8 cellular contexts compared by ENCODE assay signal in the genomic region with DNA sequence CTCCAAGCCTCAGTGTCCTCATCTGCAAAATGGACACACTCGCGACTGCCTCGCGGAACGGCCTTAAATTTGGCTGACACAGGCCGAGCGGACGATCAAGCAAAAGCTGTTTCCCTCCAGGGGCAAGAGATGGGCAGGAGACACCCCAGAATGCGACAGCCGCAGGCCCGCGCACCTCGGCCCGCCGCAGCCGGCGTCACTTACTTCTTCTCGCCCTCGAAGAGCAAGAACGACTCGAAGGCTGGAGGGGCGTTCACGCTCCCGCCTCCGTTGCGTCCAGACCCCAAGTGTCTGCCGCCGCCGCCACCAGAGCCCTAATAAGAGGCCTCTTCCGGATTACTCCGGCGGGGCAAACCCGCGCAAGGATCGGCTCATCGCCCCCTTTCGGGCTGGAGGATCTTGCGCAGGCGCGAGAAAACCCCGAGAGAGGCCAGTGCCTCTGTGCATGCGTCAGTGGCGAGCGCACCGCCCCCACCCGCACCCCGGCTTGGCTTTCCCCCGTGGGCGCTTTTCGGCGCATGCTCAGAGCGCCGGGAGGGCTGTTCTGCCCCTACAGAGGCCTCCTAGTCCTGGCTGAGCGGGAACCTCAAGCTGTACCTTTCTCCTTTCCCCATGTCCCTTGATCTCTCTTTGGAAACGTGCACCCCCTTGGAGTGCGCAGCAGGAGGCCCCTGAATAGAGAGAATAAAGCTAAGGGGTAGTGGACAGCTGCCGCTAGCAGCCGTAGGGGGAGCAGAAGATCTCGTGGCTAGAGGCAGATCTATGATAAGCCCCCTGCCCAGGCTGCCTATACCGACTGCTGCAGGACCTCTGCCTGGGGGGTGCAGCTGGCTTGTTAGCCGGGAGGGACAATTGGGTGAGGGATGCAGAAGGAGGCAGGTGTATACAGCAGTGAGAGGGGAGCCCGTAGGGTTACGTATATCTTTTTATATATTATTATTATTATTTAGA. TPM values are rescaled to one million over a fixed set of nuclear protein-coding genes. Genes with fewer than 3 reads are reported as not detected.
A peak's percentile ranks its signal among the peaks of the same experiment; 100 is the strongest.
DNase-seq lines count a peak whose midpoint lies in the region; ATAC-seq and TF ChIP-seq lines count a peak whose summit lies in the region.
"Not testable (repeated sequence)": the region's sequence is repeated elsewhere in the genome, so short reads cannot be mapped to it uniquely, and the experiment has no call there.

No MANE protein-coding gene starts in this region.

- TF ChIP-seq CTCF in ascending aorta (IDR thresholded peaks at IDR 0.05) (peak; percentile 45 to 72 (median 68)), vagina (IDR thresholded peaks at IDR 0.05) (peak; percentile 41 to 46 (median 45))

- TF ChIP-seq POLR2A in GM18505 (IDR thresholded peaks at IDR 0.05; ENCODE audit: borderline replicate concordance, extremely low read depth, insufficient read depth, insufficient read length) (peak; percentile 63), vagina (IDR thresholded peaks at IDR 0.05) (peak in 1 of 2 donors; percentile 4)

- intact Hi-C loops in ascending aorta (cut with DNase I), result loop anchor here (1.0 kb wide), 1 partner anchor 182 kb away; no protein-coding TSS in a partner anchor
- intact Hi-C loops in right cardiac atrium (cut with DNase I); vagina (cut with DNase I): not testable (repeated sequence)

- H3K4me1 ChIP-seq in ascending aorta; right cardiac atrium (ENCODE audit: control insufficient read depth, insufficient read depth, low read length): not testable (repeated sequence)
- H3K4me1 ChIP-seq in vagina, result peaks cover 18% of the 10 kb centered on the region

- H3K4me3 ChIP-seq in ascending aorta (peak overlapping the region; percentile 72 to 79), right cardiac atrium (ENCODE audit: low read length) (peak overlapping the region; percentile 85), vagina (peak overlapping the region; percentile 74 to 80)

- H3K4me3 Mint-ChIP-seq in T-helper 17 cell, result peak overlapping the region; percentile 88

- H3K36me3 ChIP-seq in ascending aorta, vagina: not testable (repeated sequence)

- H3K27ac Mint-ChIP-seq in T-helper 17 cell, result peak overlapping the region; percentile 89

- WGBS in right cardiac atrium, result 3% methylated on average over 62 of the region's 63 CpGs

- peak; percentile 96 for DNase-seq in NCI-H1694 (lab: John Stamatoyannopoulos, UW)
- peak; percentile 98 to 100 (median 99) for DNase-seq in T-helper 17 cell
- DNase-seq in ascending aorta (ENCODE audit: low spot score in 2 of 2), result peak; percentile 91 to 99
- DNase-seq in right cardiac atrium, result peak; percentile 99 to 100 (median 100)
- peak; percentile 98 for DNase-seq in putamen (ENCODE audit: low spot score)
- DNase-seq in vagina (ENCODE audit: extremely low spot score in 2 of 2), result peak in 1 of 2 donors; percentile 95

- peak; percentile 91 for ATAC-seq in GM18505 (IDR thresholded peaks at IDR 0.05; ENCODE audit: unreplicated experiment)
- ATAC-seq in HG02943 (IDR thresholded peaks at IDR 0.05; ENCODE audit: low read depth, unreplicated experiment), result peak; percentile 86
- peak; percentile 94 for ATAC-seq in T-helper 17 cell
- ATAC-seq in right cardiac atrium, result peak; percentile 97 to 98

- H3K27ac ChIP-seq in ascending aorta, result peak overlapping the region; percentile 61 to 73
- peak overlapping the region; percentile 75 for H3K27ac ChIP-seq in right cardiac atrium (ENCODE audit: low read length)
- H3K27ac ChIP-seq in vagina, result peak overlapping the region; percentile 81

- H3K4me1 Mint-ChIP-seq in T-helper 17 cell, result not testable (repeated sequence)

- not testable (repeated sequence) for H3K36me3 Mint-ChIP-seq in T-helper 17 cell (ENCODE audit: low read depth)

- not testable (repeated sequence) for H3K27me3 ChIP-seq in ascending aorta; right cardiac atrium (ENCODE audit: control insufficient read depth, insufficient read depth); vagina

- not testable (repeated sequence) for H3K9me3 ChIP-seq in T-helper 17 cell (ENCODE audit: control insufficient read depth, low read length, poor library complexity, severe bottlenecking); ascending aorta; right cardiac atrium (ENCODE audit: control insufficient read depth, low read length); vagina

- H3K27me3 Mint-ChIP-seq in T-helper 17 cell, result not testable (repeated sequence)

RNA-seq across cellular contexts. Expression of a gene that starts 21.4 kb away (rescaled TPM):
- under 1 TPM in 1 of 2 donors, not detected in 1; 0.18 TPM for total RNA-seq in T-helper 17 cell
- not detected for total RNA-seq in ascending aorta
- total RNA-seq in right cardiac atrium, result under 1 TPM in 1 of 4 donors, not detected in 3; 0.14 TPM
- polyA plus RNA-seq in right cardiac atrium, result 0.02 TPM
- total RNA-seq in vagina, result not detected

RNA-seq across cellular contexts. Expression of a gene that starts 25.4 kb away (rescaled TPM):
- total RNA-seq in T-helper 17 cell (100 to 1,000 TPM in 1 of 2 donors, 10 to 100 TPM in 1; 91.1 to 104 TPM), ascending aorta (177 TPM), right cardiac atrium (10 to 100 TPM; 34.3 to 44.6 (median 38.1) TPM), vagina (100 TPM)
- 37.5 TPM for polyA plus RNA-seq in right cardiac atrium

RNA-seq across cellular contexts. Expression of a gene that starts 46.2 kb away (rescaled TPM):
- total RNA-seq in T-helper 17 cell, result under 1 TPM in 1 of 2 donors, not detected in 1; 0.92 TPM
- total RNA-seq in ascending aorta, result not detected
- total RNA-seq in right cardiac atrium, result 1,000 to 10,000 TPM in 2 of 4 donors, 100 to 1,000 TPM in 2; 946 to 1,159 (median 1,024) TPM
- 2,530 TPM for polyA plus RNA-seq in right cardiac atrium
- not detected for total RNA-seq in vagina

Comparison
In these comparisons a context has a peak if more than half of its experiments do, and no peak if none do; other contexts are left out.
1. RNA of a gene that starts 46.2 kb away (total RNA-seq): 946 to 1,159 TPM in right cardiac atrium; 0.92 TPM in T-helper 17 cell, not detected in ascending aorta (single experiment) and not detected in vagina (single experiment); every median in the first group is over 100 times any median in the second.
2. Peak in every context shown above with its lines, with median percentiles within 50 percentile points of each other: ATAC-seq, H3K27ac ChIP-seq and H3K4me3 ChIP-seq.